ENCODE assay signal across 21 cellular contexts in the genomic region with DNA sequence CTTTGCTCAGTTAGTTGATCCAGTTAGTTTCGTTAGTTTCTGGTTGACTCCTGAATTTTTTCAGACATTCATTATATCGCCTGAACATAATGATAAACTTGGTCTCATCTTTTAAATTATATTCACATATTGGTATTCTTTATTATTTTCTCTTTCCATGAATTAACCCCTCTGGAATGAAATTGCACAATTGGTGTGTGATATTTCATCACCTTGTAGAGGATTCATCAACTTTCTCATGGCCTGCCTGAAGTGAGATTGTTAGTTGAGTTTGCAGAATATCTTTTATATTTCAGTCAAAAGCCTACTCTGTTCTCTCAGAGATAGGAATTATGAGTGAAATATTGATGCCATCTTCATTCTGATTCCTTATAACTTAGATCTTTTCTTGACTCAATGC.
"Had no signal": no experiment of that assay in that cellular context is flagged by ENCODE, and none has a peak within 500 bp of the region (broad histone marks: within the 10 kb centered on the region; RNA-seq: fewer than 3 reads in every experiment).

No MANE protein-coding gene starts in this region.

- H3K36me3 ChIP-seq: gastroesophageal sphincter, pancreas had no signal

- H3K27ac Mint-ChIP-seq: endodermal cell, naive B cell, progenitor cell of endocrine pancreas, type B pancreatic cell had no signal

- H3K27me3 Mint-ChIP-seq: naive B cell, progenitor cell of endocrine pancreas, type B pancreatic cell had no signal

- H3K36me3 Mint-ChIP-seq: naive B cell, type B pancreatic cell had no signal

- ATAC-seq: gastroesophageal sphincter, left colon, left ventricle myocardium superior, pancreas, right cardiac atrium had no signal

- H3K9me3 ChIP-seq: gastroesophageal sphincter, pancreas had no signal

- H3K4me1 ChIP-seq: gastroesophageal sphincter, pancreas had no signal

- H3K4me3 ChIP-seq: coronary artery, gastroesophageal sphincter, lung, pancreas, smooth muscle cell had no signal

- H3K4me3 Mint-ChIP-seq: endodermal cell, naive B cell, nephron, type B pancreatic cell had no signal

- H3K4me2 ChIP-seq: smooth muscle cell had no signal

- H3K4me1 Mint-ChIP-seq: endodermal cell, naive B cell, nephron had no signal

- H3K27ac ChIP-seq: coronary artery, gastroesophageal sphincter, pancreas had no signal

- H3K27me3 ChIP-seq: gastroesophageal sphincter, pancreas had no signal

- H3K9me3 Mint-ChIP-seq: nephron, type B pancreatic cell had no signal

- FAIRE-seq: endothelial cell of umbilical vein, pancreas, urothelium cell line had no signal

- DNase-seq: effector CD4-positive, alpha-beta T cell; endodermal cell; glutamatergic neuron; left colon; left ventricle myocardium superior; mesendoderm; naive B cell; occipital lobe; pancreas; right cardiac atrium; stimulated activated CD4-positive, alpha-beta T cell treated with anti-CD3 and anti-CD28 coated beads, Interleukin-2, amount 100 ng/mL, for 48 hours; stimulated activated naive CD4-positive, alpha-beta T cell treated with Interleukin-2 at 50 U/mL for 16 hours had no signal
